Comparison of ENCODE assay signal across 16 cellular contexts in genomic region chr10:104387130-104387888, GRCh38. TPM values are rescaled to one million over a fixed set of nuclear protein-coding genes. Genes with fewer than 3 reads are reported as not detected.
DNase-seq lines count a peak whose midpoint lies in the region; ATAC-seq, FAIRE-seq and TF ChIP-seq lines count a peak whose summit lies in the region.
"Had no signal": no experiment of that assay in that cellular context is flagged by ENCODE, and none has a peak within 500 bp of the region (broad histone marks: within the 10 kb centered on the region; RNA-seq: fewer than 3 reads in every experiment).

No MANE protein-coding gene starts in this region.

- no peak overlapping the region for H3K4me2 ChIP-seq in SK-N-SH

- H3K4me3 ChIP-seq in SK-N-SH (ENCODE audit: low read depth in 2 of 2, low read length in 1 of 2) (no peak overlapping the region), small intestine (ENCODE audit: low read depth in 1 of 2, low read length in 2 of 2) (no peak overlapping the region), esophagus muscularis mucosa (no peak overlapping the region)
- H3K4me3 ChIP-seq: HAP-1, right atrium auricular region, SJSA1 had no signal

- H3K4me3 Mint-ChIP-seq in T-helper 2 cell treated with Interferon-gamma antibody and Interleukin-4, amounts not matched to agents 5 μg/mL and 100 μg/mL, for 36 hours = peak overlapping the region; percentile 8
- H3K4me3 Mint-ChIP-seq: activated CD4-positive, alpha-beta T cell treated with anti-CD3 and anti-CD28 coated beads, Interleukin-2, amount 10 ng/mL, durations not matched to agents 24 days and 14 days had no signal

- no peaks in the 10 kb centered on the region for H3K79me2 ChIP-seq in SK-N-SH (ENCODE audit: insufficient read depth)

- H3K27me3 ChIP-seq in SK-N-SH (ENCODE audit: insufficient read depth) (no peaks in the 10 kb centered on the region), small intestine (ENCODE audit: control insufficient read depth in 2 of 2, insufficient read depth in 2 of 2, low read length in 2 of 2) (no peaks in the 10 kb centered on the region), esophagus muscularis mucosa (no peaks in the 10 kb centered on the region)
- H3K27me3 ChIP-seq: right atrium auricular region had no signal

- H3K9me3 Mint-ChIP-seq in T-helper 2 cell treated with Interferon-gamma antibody and Interleukin-4, amounts not matched to agents 5 μg/mL and 100 μg/mL, for 36 hours = no peaks in the 10 kb centered on the region

- TF ChIP-seq EP300 in SK-N-SH (IDR thresholded peaks at IDR 0.05; ENCODE audit: borderline replicate concordance in 1 of 2, low read depth in 1 of 2, low read length in 1 of 2) (no peak), esophagus muscularis mucosa (IDR thresholded peaks at IDR 0.05) (no peak)

- H2AFZ ChIP-seq in SK-N-SH (ENCODE audit: low read depth) = no peak overlapping the region

- no peak for TF ChIP-seq POLR2A in esophagus muscularis mucosa (IDR thresholded peaks at IDR 0.05; ENCODE audit: low read depth)

- H3K27ac ChIP-seq in SK-N-SH (ENCODE audit: low read depth in 2 of 2, low read length in 1 of 2) (no peak overlapping the region), small intestine (ENCODE audit: low read depth in 1 of 2, low read length in 1 of 2) (no peak overlapping the region), esophagus muscularis mucosa (replicated peaks in 1 of 4) (no peak overlapping the region)
- H3K27ac ChIP-seq: epithelial cell of prostate, HL-60, right atrium auricular region, SJSA1 had no signal

- H3K4me1 Mint-ChIP-seq in T-helper 2 cell treated with Interferon-gamma antibody and Interleukin-4, amounts not matched to agents 5 μg/mL and 100 μg/mL, for 36 hours (ENCODE audit: low read depth) = peaks cover 23% of the 10 kb centered on the region

- POLR2A ChIA-PET in SK-N-SH (lab: Yijun Ruan, JAX) = no interaction called here

- no peak for DNase-seq in SK-N-SH
- DNase-seq in T-helper 2 cell treated with Interferon-gamma antibody and Interleukin-4, amounts not matched to agents 5 μg/mL and 100 μg/mL, for 36 hours (ENCODE audit: low spot score) = no peak
- peak; percentile 21 for DNase-seq in small intestine
- DNase-seq in NCI-H446 (lab: John Stamatoyannopoulos, UW) = no peak
- DNase-seq in SHP77 treated with DMSO at 0.1 percent for 48 hours (lab: John Stamatoyannopoulos, UW) = no peak
- no peak for DNase-seq in esophagus muscularis mucosa (ENCODE audit: extremely low spot score)
- DNase-seq: 8988T; activated CD4-positive, alpha-beta T cell treated with anti-CD3 and anti-CD28 coated beads, Interleukin-2, amount 10 ng/mL, durations not matched to agents 24 days and 14 days; NCI-H1105 treated with DMSO at 0.1 percent for 48 hours had no signal

- TF ChIP-seq CTCF in SK-N-SH (IDR thresholded peaks at IDR 0.05) (no peak), esophagus muscularis mucosa (IDR thresholded peaks at IDR 0.05) (no peak)

- no peak for TF ChIP-seq RAD21 in SK-N-SH (IDR thresholded peaks at IDR 0.05; ENCODE audit: low read length)

- H3K27me3 Mint-ChIP-seq in T-helper 2 cell treated with Interferon-gamma antibody and Interleukin-4, amounts not matched to agents 5 μg/mL and 100 μg/mL, for 36 hours (ENCODE audit: low read depth) = peaks cover 8% of the 10 kb centered on the region

- ATAC-seq in SK-N-SH treated with all-trans-retinoic acid at 6 μM for 48 hours (no peak), HG03097 (IDR thresholded peaks at IDR 0.05; ENCODE audit: low FRiP score, unreplicated experiment) (peak; percentile 86)

- H3K4me1 ChIP-seq in SK-N-SH (ENCODE audit: control insufficient read depth in 1 of 2, insufficient read depth in 2 of 2, low read depth in 1 of 2, low read length in 1 of 2) (no peaks in the 10 kb centered on the region; a peak in 2 of 4 replicates), small intestine (ENCODE audit: control insufficient read depth in 2 of 2, insufficient read depth in 1 of 2, low read depth in 1 of 2, low read length in 1 of 2) (no peaks in the 10 kb centered on the region), esophagus muscularis mucosa (no peaks in the 10 kb centered on the region)
- H3K4me1 ChIP-seq: HAP-1, right atrium auricular region, SJSA1 had no signal

- H3K9me3 ChIP-seq in SK-N-SH = no peaks in the 10 kb centered on the region
- H3K9me3 ChIP-seq in small intestine (ENCODE audit: control insufficient read depth, low read depth) = no peaks in the 10 kb centered on the region
- H3K9me3 ChIP-seq in esophagus muscularis mucosa = no peaks in the 10 kb centered on the region
- H3K9me3 ChIP-seq: HAP-1, right atrium auricular region, SJSA1 had no signal

- H3F3A ChIP-seq in SK-N-SH (replicated peaks; ENCODE audit: insufficient read depth) = no peaks in the 10 kb centered on the region

- intact Hi-C loops in esophagus muscularis mucosa (cut with DNase I) = no loop called here

- FAIRE-seq in small intestine (lab: Jason Lieb, UNC) = no peak

- no peak overlapping the region for H3K9ac ChIP-seq in SK-N-SH

- peaks cover 1% of the 10 kb centered on the region for H3K36me3 Mint-ChIP-seq in T-helper 2 cell treated with Interferon-gamma antibody and Interleukin-4, amounts not matched to agents 5 μg/mL and 100 μg/mL, for 36 hours (ENCODE audit: low read depth)

- WGBS in SK-N-SH (ENCODE audit: low lambda C conversion rate) = 51% methylated on average over 6 of the region's 6 CpGs
- 62 to 72% (median 72%) methylated on average over 6 of the region's 6 CpGs for WGBS in small intestine, 3 donors
- 76% methylated on average over 6 of the region's 6 CpGs for WGBS in esophagus muscularis mucosa

- no peak overlapping the region for H3K27ac Mint-ChIP-seq in T-helper 2 cell treated with Interferon-gamma antibody and Interleukin-4, amounts not matched to agents 5 μg/mL and 100 μg/mL, for 36 hours
- H3K27ac Mint-ChIP-seq: activated CD4-positive, alpha-beta T cell treated with anti-CD3 and anti-CD28 coated beads, Interleukin-2, amount 10 ng/mL, durations not matched to agents 24 days and 14 days had no signal

- H3K36me3 ChIP-seq in SK-N-SH (replicated peaks in 1 of 2; ENCODE audit: control insufficient read depth in 1 of 2, insufficient read depth in 2 of 2, low read length in 1 of 2) (no peaks in the 10 kb centered on the region), small intestine (ENCODE audit: control insufficient read depth in 2 of 2, insufficient read depth in 2 of 2, low read length in 2 of 2) (no peaks in the 10 kb centered on the region), esophagus muscularis mucosa (no peaks in the 10 kb centered on the region)
- H3K36me3 ChIP-seq: HAP-1, right atrium auricular region, SJSA1 had no signal

- CTCF ChIA-PET in SK-N-SH (lab: Yijun Ruan, JAX) = interaction anchor here (0.7 to 1.3 kb wide), 5 partner anchors 9 to 37 kb away, joined by 3 to 6 read pairs (median 4); no protein-coding TSS in a partner anchor

- H3K9me2 ChIP-seq in SK-N-SH = no peaks in the 10 kb centered on the region

- H4K20me1 ChIP-seq in SK-N-SH (ENCODE audit: insufficient read depth) = no peaks in the 10 kb centered on the region

TF ChIP-seq in SK-N-SH, 30 proteins besides CTCF, POLR2A, EP300 and RAD21:
- TF ChIP-seq TAF1 (IDR thresholded peaks at IDR 0.05; ENCODE audit: borderline replicate concordance, low read depth, low read length) (no peak), USF1 (IDR thresholded peaks at IDR 0.05; ENCODE audit: borderline replicate concordance, low read depth) (peak; percentile 48; the same call in 1 of the 2 replicates), CHD2 (IDR thresholded peaks at IDR 0.05; ENCODE audit: low read length, partially characterized antibody) (no peak), JUND (IDR thresholded peaks at IDR 0.05) (no peak)
TF ChIP-seq in SK-N-SH: peak in this region for 1.

TF ChIP-seq in SK-N-SH treated with all-trans-retinoic acid at 6 μM for 48 hours, 23 proteins besides CTCF, POLR2A, EP300 and RAD21:
- TF ChIP-seq SNAI2 (CRISPR knock-in tag; IDR thresholded peaks at IDR 0.05) = no peak

RNA-seq across cellular contexts. Expression of gene CFAP58, which starts 33.7 kb away (rescaled TPM):
- polyA plus RNA-seq in SK-N-SH (2012; rRNA removed) = 0.38 and 0.47 TPM in 2 replicates
- 0.52 and 0.86 TPM in 2 replicates for polyA plus RNA-seq in SK-N-SH (2012; cell fraction: cytosol; rRNA removed)
- polyA plus RNA-seq in SK-N-SH (2012; cell fraction: nucleus; rRNA removed) = 0.29 and 0.95 TPM in 2 replicates
- polyA plus RNA-seq in small intestine = under 1 TPM in 2 of 3 donors, not detected in 1; 0.07 to 0.27 TPM
- 1 to 10 TPM in 2 of 4 donors, under 1 TPM in 2; 0.71 to 1.6 (median 1.0) TPM for total RNA-seq in esophagus muscularis mucosa

RNA-seq across cellular contexts. Expression of gene ITPRIP, which starts 49.0 kb away (rescaled TPM):
- polyA plus RNA-seq in SK-N-SH (2012; rRNA removed) (20.2 and 22.1 TPM in 2 replicates), small intestine (1 to 10 TPM in 2 of 3 donors, under 1 TPM in 1; 0.67 to 10.0 (median 1.1) TPM)
- polyA plus RNA-seq in SK-N-SH (2012; cell fraction: cytosol; rRNA removed) = 10.5 and 13.0 TPM in 2 replicates
- polyA plus RNA-seq in SK-N-SH (2012; cell fraction: nucleus; rRNA removed) = 23.3 and 31.4 TPM in 2 replicates
- 10 to 100 TPM; 18.7 to 56.0 (median 39.9) TPM for total RNA-seq in esophagus muscularis mucosa
